In the genomic region with DNA sequence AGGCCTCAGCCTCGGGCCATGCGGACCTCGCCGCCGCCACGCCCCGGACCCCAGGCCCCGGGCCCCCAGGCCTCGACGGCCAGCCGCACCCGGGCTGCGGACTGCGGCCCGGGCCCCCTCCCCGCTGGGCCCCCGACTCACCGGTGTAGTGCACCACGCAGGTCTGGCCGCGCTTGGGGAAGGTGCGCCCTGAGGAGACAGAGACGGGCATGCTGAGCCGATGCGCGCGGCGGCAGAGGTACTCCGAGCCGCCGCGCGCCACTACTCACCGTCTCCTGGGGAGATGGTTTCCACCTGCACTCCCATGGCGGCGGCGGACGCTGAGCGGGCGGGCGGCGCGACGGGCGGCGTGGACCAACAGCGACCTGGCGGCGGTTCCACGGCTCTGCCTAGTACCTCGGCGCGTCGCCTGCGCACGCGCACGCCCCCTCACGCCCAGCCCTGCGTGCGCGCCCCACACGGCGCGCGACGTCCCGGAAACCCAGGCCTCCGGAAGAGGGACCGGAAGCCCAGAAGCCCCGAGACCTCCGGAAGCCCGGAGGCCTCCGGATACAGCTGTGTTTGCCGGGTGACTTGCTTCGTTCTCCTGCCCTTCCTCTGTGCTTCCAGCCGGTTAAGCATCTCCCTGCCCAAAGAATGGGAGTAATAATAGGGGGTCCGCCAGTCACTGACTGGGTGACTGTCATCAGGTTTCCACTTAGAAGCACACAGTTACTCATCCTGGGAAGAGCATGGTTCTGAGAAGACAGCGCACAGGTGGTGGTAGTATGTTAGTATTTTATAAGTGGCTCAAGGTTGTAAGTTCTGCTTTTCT, we compare ENCODE assay signal across 1 cellular context.
A peak's percentile ranks its signal among the peaks of the same experiment; 100 is the strongest.
TF ChIP-seq lines count a peak whose summit lies in the region.

A gene (minus strand): TSS at position 362 of the 814 bp plus-strand sequence. CDS start 56 bp downstream, at position 306.

TF ChIP-seq in K562, 482 proteins besides CTCF, POLR2A, EP300 and RAD21 (continued from another document):
- TF ChIP-seq, protein P1, sequence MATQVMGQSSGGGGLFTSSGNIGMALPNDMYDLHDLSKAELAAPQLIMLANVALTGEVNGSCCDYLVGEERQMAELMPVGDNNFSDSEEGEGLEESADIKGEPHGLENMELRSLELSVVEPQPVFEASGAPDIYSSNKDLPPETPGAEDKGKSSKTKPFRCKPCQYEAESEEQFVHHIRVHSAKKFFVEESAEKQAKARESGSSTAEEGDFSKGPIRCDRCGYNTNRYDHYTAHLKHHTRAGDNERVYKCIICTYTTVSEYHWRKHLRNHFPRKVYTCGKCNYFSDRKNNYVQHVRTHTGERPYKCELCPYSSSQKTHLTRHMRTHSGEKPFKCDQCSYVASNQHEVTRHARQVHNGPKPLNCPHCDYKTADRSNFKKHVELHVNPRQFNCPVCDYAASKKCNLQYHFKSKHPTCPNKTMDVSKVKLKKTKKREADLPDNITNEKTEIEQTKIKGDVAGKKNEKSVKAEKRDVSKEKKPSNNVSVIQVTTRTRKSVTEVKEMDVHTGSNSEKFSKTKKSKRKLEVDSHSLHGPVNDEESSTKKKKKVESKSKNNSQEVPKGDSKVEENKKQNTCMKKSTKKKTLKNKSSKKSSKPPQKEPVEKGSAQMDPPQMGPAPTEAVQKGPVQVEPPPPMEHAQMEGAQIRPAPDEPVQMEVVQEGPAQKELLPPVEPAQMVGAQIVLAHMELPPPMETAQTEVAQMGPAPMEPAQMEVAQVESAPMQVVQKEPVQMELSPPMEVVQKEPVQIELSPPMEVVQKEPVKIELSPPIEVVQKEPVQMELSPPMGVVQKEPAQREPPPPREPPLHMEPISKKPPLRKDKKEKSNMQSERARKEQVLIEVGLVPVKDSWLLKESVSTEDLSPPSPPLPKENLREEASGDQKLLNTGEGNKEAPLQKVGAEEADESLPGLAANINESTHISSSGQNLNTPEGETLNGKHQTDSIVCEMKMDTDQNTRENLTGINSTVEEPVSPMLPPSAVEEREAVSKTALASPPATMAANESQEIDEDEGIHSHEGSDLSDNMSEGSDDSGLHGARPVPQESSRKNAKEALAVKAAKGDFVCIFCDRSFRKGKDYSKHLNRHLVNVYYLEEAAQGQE (CRISPR knock-in tag; IDR thresholded peaks at IDR 0.05; ENCODE audit: low read depth): 0 out of 2 replicates have a peak, but pooled peaks have one; percentile 42
- TF ChIP-seq, protein P2, sequence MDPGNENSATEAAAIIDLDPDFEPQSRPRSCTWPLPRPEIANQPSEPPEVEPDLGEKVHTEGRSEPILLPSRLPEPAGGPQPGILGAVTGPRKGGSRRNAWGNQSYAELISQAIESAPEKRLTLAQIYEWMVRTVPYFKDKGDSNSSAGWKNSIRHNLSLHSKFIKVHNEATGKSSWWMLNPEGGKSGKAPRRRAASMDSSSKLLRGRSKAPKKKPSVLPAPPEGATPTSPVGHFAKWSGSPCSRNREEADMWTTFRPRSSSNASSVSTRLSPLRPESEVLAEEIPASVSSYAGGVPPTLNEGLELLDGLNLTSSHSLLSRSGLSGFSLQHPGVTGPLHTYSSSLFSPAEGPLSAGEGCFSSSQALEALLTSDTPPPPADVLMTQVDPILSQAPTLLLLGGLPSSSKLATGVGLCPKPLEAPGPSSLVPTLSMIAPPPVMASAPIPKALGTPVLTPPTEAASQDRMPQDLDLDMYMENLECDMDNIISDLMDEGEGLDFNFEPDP (CRISPR knock-in tag; IDR thresholded peaks at IDR 0.05): no peak
- TF ChIP-seq, protein P3, sequence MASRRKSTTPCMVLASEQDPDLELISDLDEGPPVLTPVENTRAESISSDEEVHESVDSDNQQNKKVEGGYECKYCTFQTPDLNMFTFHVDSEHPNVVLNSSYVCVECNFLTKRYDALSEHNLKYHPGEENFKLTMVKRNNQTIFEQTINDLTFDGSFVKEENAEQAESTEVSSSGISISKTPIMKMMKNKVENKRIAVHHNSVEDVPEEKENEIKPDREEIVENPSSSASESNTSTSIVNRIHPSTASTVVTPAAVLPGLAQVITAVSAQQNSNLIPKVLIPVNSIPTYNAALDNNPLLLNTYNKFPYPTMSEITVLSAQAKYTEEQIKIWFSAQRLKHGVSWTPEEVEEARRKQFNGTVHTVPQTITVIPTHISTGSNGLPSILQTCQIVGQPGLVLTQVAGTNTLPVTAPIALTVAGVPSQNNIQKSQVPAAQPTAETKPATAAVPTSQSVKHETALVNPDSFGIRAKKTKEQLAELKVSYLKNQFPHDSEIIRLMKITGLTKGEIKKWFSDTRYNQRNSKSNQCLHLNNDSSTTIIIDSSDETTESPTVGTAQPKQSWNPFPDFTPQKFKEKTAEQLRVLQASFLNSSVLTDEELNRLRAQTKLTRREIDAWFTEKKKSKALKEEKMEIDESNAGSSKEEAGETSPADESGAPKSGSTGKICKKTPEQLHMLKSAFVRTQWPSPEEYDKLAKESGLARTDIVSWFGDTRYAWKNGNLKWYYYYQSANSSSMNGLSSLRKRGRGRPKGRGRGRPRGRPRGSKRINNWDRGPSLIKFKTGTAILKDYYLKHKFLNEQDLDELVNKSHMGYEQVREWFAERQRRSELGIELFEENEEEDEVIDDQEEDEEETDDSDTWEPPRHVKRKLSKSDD (conservative IDR thresholded peaks at IDR 0.05; ENCODE audit: low read length): no peak
- TF ChIP-seq CREM (IDR thresholded peaks at IDR 0.05; ENCODE audit: low read depth) (peak; percentile 80), TCF7L2 (IDR thresholded peaks at IDR 0.05; ENCODE audit: low read depth, low read length) (no peak), ETV5 (CRISPR knock-in tag; IDR thresholded peaks at IDR 0.05; ENCODE audit: low read depth) (peak; percentile 92), PHF8 (IDR thresholded peaks at IDR 0.05; ENCODE audit: borderline replicate concordance, low read length) (peak; percentile 63; the same call in 1 of the 2 replicates), L3MBTL2 (IDR thresholded peaks at IDR 0.05) (peak; percentile 70), ZBTB7A (IDR thresholded peaks at IDR 0.05; ENCODE audit: borderline replicate concordance, control insufficient read depth, low read depth, low read length) (peak; percentile 38; the same call in 1 of the 2 replicates), ZNF766 (CRISPR knock-in tag; conservative IDR thresholded peaks at IDR 0.05) (0 out of 2 replicates have a peak, but pooled peaks have one; percentile 45), MAZ (CRISPR knock-in tag; conservative IDR thresholded peaks at IDR 0.05 in 1 of 2, IDR thresholded peaks at IDR 0.05 in 1 of 2) (peak; percentile 33 to 42; a peak in 1 of 4 replicates), NCOA6 (IDR thresholded peaks at IDR 0.05) (peak; percentile 84), MYC (IDR thresholded peaks at IDR 0.05; ENCODE audit: low read depth, low read length) (peak; percentile 57), MYC (CRISPR knock-in tag; IDR thresholded peaks at IDR 0.05; ENCODE audit: borderline replicate concordance, low read depth) (no peak), HDAC2 (IDR thresholded peaks at IDR 0.05) (peak; percentile 49; the same call in 1 of the 2 replicates), RBBP5 (IDR thresholded peaks at IDR 0.05; ENCODE audit: borderline replicate concordance, insufficient read depth, low read length, poor library complexity, severe bottlenecking) (peak; percentile 72), ETS2 (tag; IDR thresholded peaks at IDR 0.05; ENCODE audit: borderline replicate concordance, poor library complexity, severe bottlenecking) (no peak), POU5F1 (IDR thresholded peaks at IDR 0.05; ENCODE audit: borderline replicate concordance, low read depth, low read length, partially characterized antibody) (peak; percentile 26), HMGN3 (IDR thresholded peaks at IDR 0.05; ENCODE audit: borderline replicate concordance, extremely low read depth, insufficient read length, low read depth, low read length) (peak; percentile 61), PCBP1 (IDR thresholded peaks at IDR 0.05; ENCODE audit: low read depth, low read length, poor library complexity, severe bottlenecking) (peak; percentile 31), DACH1 (IDR thresholded peaks at IDR 0.05; ENCODE audit: partially characterized antibody) (peak; percentile 75), TGIF2 (CRISPR knock-in tag; IDR thresholded peaks at IDR 0.05) (no peak), U2AF2 (optimal IDR thresholded peaks at IDR 0.05; ENCODE audit: low read depth, low read length) (no peak), ETV1 (tag; conservative IDR thresholded peaks at IDR 0.05; ENCODE audit: low read depth) (peak; percentile 86)
- TF ChIP-seq, protein P4, sequence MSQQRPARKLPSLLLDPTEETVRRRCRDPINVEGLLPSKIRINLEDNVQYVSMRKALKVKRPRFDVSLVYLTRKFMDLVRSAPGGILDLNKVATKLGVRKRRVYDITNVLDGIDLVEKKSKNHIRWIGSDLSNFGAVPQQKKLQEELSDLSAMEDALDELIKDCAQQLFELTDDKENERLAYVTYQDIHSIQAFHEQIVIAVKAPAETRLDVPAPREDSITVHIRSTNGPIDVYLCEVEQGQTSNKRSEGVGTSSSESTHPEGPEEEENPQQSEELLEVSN (IDR thresholded peaks at IDR 0.05; ENCODE audit: borderline replicate concordance in 1 of 2, extremely low read depth in 1 of 2, insufficient read depth in 1 of 2, insufficient read length in 1 of 2, low read depth in 1 of 2, low read length in 1 of 2, poor library complexity in 1 of 2, severe bottlenecking in 1 of 2): peak in 1 of 2 experiments; percentile 53
- TF ChIP-seq, protein P5, sequence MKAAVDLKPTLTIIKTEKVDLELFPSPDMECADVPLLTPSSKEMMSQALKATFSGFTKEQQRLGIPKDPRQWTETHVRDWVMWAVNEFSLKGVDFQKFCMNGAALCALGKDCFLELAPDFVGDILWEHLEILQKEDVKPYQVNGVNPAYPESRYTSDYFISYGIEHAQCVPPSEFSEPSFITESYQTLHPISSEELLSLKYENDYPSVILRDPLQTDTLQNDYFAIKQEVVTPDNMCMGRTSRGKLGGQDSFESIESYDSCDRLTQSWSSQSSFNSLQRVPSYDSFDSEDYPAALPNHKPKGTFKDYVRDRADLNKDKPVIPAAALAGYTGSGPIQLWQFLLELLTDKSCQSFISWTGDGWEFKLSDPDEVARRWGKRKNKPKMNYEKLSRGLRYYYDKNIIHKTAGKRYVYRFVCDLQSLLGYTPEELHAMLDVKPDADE (conservative IDR thresholded peaks at IDR 0.05; ENCODE audit: control insufficient read depth, low read depth, low read length): peak; percentile 90
- TF ChIP-seq, protein P6, sequence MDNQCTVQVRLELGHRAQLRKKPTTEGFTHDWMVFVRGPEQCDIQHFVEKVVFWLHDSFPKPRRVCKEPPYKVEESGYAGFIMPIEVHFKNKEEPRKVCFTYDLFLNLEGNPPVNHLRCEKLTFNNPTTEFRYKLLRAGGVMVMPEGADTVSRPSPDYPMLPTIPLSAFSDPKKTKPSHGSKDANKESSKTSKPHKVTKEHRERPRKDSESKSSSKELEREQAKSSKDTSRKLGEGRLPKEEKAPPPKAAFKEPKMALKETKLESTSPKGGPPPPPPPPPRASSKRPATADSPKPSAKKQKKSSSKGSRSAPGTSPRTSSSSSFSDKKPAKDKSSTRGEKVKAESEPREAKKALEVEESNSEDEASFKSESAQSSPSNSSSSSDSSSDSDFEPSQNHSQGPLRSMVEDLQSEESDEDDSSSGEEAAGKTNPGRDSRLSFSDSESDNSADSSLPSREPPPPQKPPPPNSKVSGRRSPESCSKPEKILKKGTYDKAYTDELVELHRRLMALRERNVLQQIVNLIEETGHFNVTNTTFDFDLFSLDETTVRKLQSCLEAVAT (IDR thresholded peaks at IDR 0.05): no peak
- TF ChIP-seq, protein P7, sequence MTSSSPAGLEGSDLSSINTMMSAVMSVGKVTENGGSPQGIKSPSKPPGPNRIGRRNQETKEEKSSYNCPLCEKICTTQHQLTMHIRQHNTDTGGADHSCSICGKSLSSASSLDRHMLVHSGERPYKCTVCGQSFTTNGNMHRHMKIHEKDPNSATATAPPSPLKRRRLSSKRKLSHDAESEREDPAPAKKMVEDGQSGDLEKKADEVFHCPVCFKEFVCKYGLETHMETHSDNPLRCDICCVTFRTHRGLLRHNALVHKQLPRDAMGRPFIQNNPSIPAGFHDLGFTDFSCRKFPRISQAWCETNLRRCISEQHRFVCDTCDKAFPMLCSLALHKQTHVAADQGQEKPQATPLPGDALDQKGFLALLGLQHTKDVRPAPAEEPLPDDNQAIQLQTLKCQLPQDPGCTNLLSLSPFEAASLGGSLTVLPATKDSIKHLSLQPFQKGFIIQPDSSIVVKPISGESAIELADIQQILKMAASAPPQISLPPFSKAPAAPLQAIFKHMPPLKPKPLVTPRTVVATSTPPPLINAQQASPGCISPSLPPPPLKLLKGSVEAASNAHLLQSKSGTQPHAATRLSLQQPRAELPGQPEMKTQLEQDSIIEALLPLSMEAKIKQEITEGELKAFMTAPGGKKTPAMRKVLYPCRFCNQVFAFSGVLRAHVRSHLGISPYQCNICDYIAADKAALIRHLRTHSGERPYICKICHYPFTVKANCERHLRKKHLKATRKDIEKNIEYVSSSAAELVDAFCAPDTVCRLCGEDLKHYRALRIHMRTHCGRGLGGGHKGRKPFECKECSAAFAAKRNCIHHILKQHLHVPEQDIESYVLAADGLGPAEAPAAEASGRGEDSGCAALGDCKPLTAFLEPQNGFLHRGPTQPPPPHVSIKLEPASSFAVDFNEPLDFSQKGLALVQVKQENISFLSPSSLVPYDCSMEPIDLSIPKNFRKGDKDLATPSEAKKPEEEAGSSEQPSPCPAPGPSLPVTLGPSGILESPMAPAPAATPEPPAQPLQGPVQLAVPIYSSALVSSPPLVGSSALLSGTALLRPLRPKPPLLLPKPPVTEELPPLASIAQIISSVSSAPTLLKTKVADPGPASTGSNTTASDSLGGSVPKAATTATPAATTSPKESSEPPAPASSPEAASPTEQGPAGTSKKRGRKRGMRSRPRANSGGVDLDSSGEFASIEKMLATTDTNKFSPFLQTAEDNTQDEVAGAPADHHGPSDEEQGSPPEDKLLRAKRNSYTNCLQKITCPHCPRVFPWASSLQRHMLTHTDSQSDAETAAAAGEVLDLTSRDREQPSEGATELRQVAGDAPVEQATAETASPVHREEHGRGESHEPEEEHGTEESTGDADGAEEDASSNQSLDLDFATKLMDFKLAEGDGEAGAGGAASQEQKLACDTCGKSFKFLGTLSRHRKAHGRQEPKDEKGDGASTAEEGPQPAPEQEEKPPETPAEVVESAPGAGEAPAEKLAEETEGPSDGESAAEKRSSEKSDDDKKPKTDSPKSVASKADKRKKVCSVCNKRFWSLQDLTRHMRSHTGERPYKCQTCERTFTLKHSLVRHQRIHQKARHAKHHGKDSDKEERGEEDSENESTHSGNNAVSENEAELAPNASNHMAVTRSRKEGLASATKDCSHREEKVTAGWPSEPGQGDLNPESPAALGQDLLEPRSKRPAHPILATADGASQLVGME (CRISPR knock-in tag; IDR thresholded peaks at IDR 0.05): no peak
